15 cellular contexts compared by ENCODE assay signal in genomic region chr2:40259900-40260299, GRCh38.
"Had no signal": no experiment of that assay in that cellular context is flagged by ENCODE, and none has a peak within 500 bp of the region (broad histone marks: within the 10 kb centered on the region; RNA-seq: fewer than 3 reads in every experiment).

No MANE protein-coding gene starts in this region.

- H3K4me1 Mint-ChIP-seq: activated T-helper 17 cell treated with anti-CD3 and anti-CD28 coated beads, Interleukin-2, amount 50 U/mL, for 72 hours; natural killer cell had no signal

- FAIRE-seq: urothelium cell line had no signal

- H3K9me3 Mint-ChIP-seq: natural killer cell had no signal

- H3K4me1 ChIP-seq: ascending aorta, colonic mucosa, tibial artery had no signal

- ATAC-seq: activated T-helper 17 cell treated with anti-CD3 and anti-CD28 coated beads, Interleukin-2, amount 50 U/mL, for 72 hours; left ventricle myocardium superior; natural killer cell had no signal

- H3K9me3 ChIP-seq: ascending aorta, colonic mucosa, esophagus muscularis mucosa, right atrium auricular region, tibial artery had no signal

- H3K27ac ChIP-seq: ascending aorta, colonic mucosa, esophagus muscularis mucosa, right atrium auricular region, tibial artery had no signal

- H3K4me3 ChIP-seq: ascending aorta, colonic mucosa, esophagus muscularis mucosa, right atrium auricular region, tibial artery had no signal

- DNase-seq: activated naive CD4-positive, alpha-beta T cell treated with Interleukin-2 at 50 U/mL for 16 hours; central memory CD4-positive, alpha-beta T cell; colonic mucosa; hippocampal formation; left ventricle myocardium superior; mesendoderm; natural killer cell; stimulated activated CD4-positive, alpha-beta T cell treated with anti-CD3 and anti-CD28 coated beads, Interleukin-4, amount 100 ng/mL, for 1 hour; stimulated activated naive CD4-positive, alpha-beta T cell; tibial artery had no signal

- H3K36me3 ChIP-seq: ascending aorta, colonic mucosa, esophagus muscularis mucosa, right atrium auricular region, tibial artery had no signal

- H3K27me3 ChIP-seq: ascending aorta, colonic mucosa, esophagus muscularis mucosa, right atrium auricular region, tibial artery had no signal

- H3K36me3 Mint-ChIP-seq: natural killer cell had no signal

- H3K27ac Mint-ChIP-seq: activated T-helper 17 cell treated with anti-CD3 and anti-CD28 coated beads, Interleukin-2, amount 50 U/mL, for 72 hours; natural killer cell had no signal

- H3K4me3 Mint-ChIP-seq: activated T-helper 17 cell treated with anti-CD3 and anti-CD28 coated beads, Interleukin-2, amount 50 U/mL, for 72 hours; natural killer cell had no signal

- H3K27me3 Mint-ChIP-seq: activated T-helper 17 cell treated with anti-CD3 and anti-CD28 coated beads, Interleukin-2, amount 50 U/mL, for 72 hours had no signal
